Comparison of ENCODE assay signal across 8 cellular contexts in genomic region chr4:337143-337931, GRCh38. TPM values are rescaled to one million over a fixed set of nuclear protein-coding genes. Genes with fewer than 3 reads are reported as not detected.
A peak's percentile ranks its signal among the peaks of the same experiment; 100 is the strongest.
DNase-seq lines count a peak whose midpoint lies in the region; ATAC-seq and TF ChIP-seq lines count a peak whose summit lies in the region.

TSS of gene ZNF141 (plus strand) at chr4:337814. CDS start at chr4:337984, 170 bp downstream.

- peak within 1 kb of the TSS; percentile 95 for H3K9ac ChIP-seq in NT2/D1 (ENCODE audit: insufficient read length, low read depth)

- no peaks in the 10 kb centered on the region for H3K27me3 Mint-ChIP-seq in CD4-positive, alpha-beta T cell

- H3K9me3 Mint-ChIP-seq in CD4-positive, alpha-beta T cell: peaks cover 18% of the 10 kb centered on the region

- POLR2A ChIA-PET in CD4-positive, alpha-beta T cell (lab: Charles Lee): interaction anchor here (0.6 to 3.2 kb wide), 13 partner anchors 20 to 337 kb away, joined by 3 to 40 read pairs (median 4); partner anchors contain the start of genes ATP5ME, MYL5, ZNF595 and ZNF718

- peaks cover 26% of the 10 kb centered on the region for H3K36me3 ChIP-seq in NT2/D1 (ENCODE audit: insufficient read depth, insufficient read length, low read length)

- H3K4me3 ChIP-seq in NT2/D1 (ENCODE audit: insufficient read length, low read depth) (peak within 1 kb of the TSS; percentile 98), mononuclear cell (ENCODE audit: low read length) (peak within 1 kb of the TSS; percentile 68)

- H3K4me1 Mint-ChIP-seq in CD4-positive, alpha-beta T cell (ENCODE audit: low read depth): peaks cover 51% of the 10 kb centered on the region

- peak within 1 kb of the TSS; percentile 94 for H3K4me3 Mint-ChIP-seq in CD4-positive, alpha-beta T cell

- no peaks in the 10 kb centered on the region for H3K27me3 ChIP-seq in CD4-positive, alpha-beta T cell (ENCODE audit: control insufficient read depth, insufficient read depth, low read length)
- peaks cover 21% of the 10 kb centered on the region for H3K27me3 ChIP-seq in NT2/D1 (ENCODE audit: insufficient read depth, insufficient read length)
- H3K27me3 ChIP-seq in mononuclear cell (ENCODE audit: insufficient read depth, low read length): no peaks in the 10 kb centered on the region

- DNase-seq in CD4-positive, alpha-beta T cell: peak; percentile 81 to 92 (median 86)
- DNase-seq in HK-2 (ENCODE audit: unreplicated experiment) (peak; percentile 96), NT2/D1 (ENCODE audit: low read depth, low spot score) (peak; percentile 96), activated T-cell treated with anti-CD3 and anti-CD28 coated beads for 4 hours (peak; percentile 81), epidermal melanocyte (ENCODE audit: insufficient read length, low spot score) (peak; percentile 99)
- peak; percentile 77 to 83 for DNase-seq in stimulated activated CD8-positive, alpha-beta memory T cell treated with anti-CD3 and anti-CD28 coated beads, Interleukin-2, amount 100 ng/mL, for 48 hours (ENCODE audit: low read depth in 2 of 2)

- H3K27ac ChIP-seq in CD4-positive, alpha-beta T cell (ENCODE audit: low read depth, low read length): peak within 1 kb of the TSS; percentile 85

- peaks cover 28% of the 10 kb centered on the region for H3K9me3 ChIP-seq in CD4-positive, alpha-beta T cell (ENCODE audit: control insufficient read depth, low read length)
- H3K9me3 ChIP-seq in NT2/D1 (ENCODE audit: insufficient read depth, low read length) (no peaks in the 10 kb centered on the region), mononuclear cell (ENCODE audit: low read depth, low read length) (peaks cover 27% of the 10 kb centered on the region)

- CTCF ChIA-PET in CD4-positive, alpha-beta T cell (lab: Charles Lee): interaction anchor here (0.7 kb wide), 1 partner anchor 136 kb away, joined by 3 read pairs; no protein-coding TSS in a partner anchor

- no peak for TF ChIP-seq CTCF in CD4-positive, alpha-beta T cell (IDR thresholded peaks at IDR 0.05)

- H3K4me1 ChIP-seq in NT2/D1 (ENCODE audit: insufficient read depth, insufficient read length) (peaks cover 3% of the 10 kb centered on the region), mononuclear cell (ENCODE audit: insufficient read depth, low read length) (peaks cover 20% of the 10 kb centered on the region)

- peak within 1 kb of the TSS; percentile 98 for H3K27ac Mint-ChIP-seq in CD4-positive, alpha-beta T cell

- peak; percentile 87 for ATAC-seq in CD4-positive, alpha-beta T cell (ENCODE audit: poor library complexity)
- ATAC-seq in GM19395 (IDR thresholded peaks at IDR 0.05; ENCODE audit: unreplicated experiment): peak; percentile 96

- intact Hi-C loops in CD4-positive, alpha-beta T cell (cut with DNase I, micrococcal nuclease): loop anchor here (1.0 to 5.0 kb wide), 7 partner anchors 137 to 445 kb away; partner anchors contain the start of genes PIGG (in 2 of the 2), ZNF721 (in 2 of the 2), ATP5ME (in 1 of the 2) and MYL5 (in 1 of the 2)

- H3K36me3 Mint-ChIP-seq in CD4-positive, alpha-beta T cell (ENCODE audit: low read depth): peaks cover 75% of the 10 kb centered on the region

RNA-seq across cellular contexts. Expression of gene ZNF141, which starts in this region (rescaled TPM):
- total RNA-seq in CD4-positive, alpha-beta T cell: 10 to 100 TPM; 13.6 to 13.7 TPM
- 28.8 TPM for total RNA-seq in mononuclear cell

Comparison
In these comparisons a context has a peak if more than half of its experiments do, and no peak if none do; other contexts are left out.
1. Peak in every context shown above with its lines: DNase-seq, ATAC-seq, H3K4me3 ChIP-seq and H3K27ac ChIP-seq.